In the genomic region with DNA sequence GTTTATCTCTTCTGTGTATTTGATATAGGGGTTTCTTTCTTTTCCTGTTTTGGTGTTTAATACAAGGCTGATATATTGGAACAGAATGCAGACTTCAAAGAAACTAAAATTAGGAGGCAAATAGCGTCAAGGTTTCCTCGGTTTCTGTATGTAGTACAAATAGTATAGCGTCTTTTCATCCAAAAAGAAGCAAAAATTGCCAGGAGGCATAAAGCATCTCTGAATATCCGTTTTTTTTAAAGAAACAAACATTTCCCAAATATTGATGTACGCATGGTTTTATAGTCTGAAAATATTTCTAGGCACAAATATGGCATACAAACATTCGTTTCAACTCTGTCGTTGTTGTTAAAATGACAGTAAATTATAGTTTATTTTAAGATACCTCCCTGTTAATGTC, we compare ENCODE assay signal across 18 cellular contexts. TPM values are rescaled to one million over a fixed set of nuclear protein-coding genes. Genes with fewer than 3 reads are reported as not detected.
DNase-seq lines count a peak whose midpoint lies in the region; ATAC-seq, FAIRE-seq and TF ChIP-seq lines count a peak whose summit lies in the region.
"Had no signal": no experiment of that assay in that cellular context is flagged by ENCODE, and none has a peak within 500 bp of the region (broad histone marks: within the 10 kb centered on the region; RNA-seq: fewer than 3 reads in every experiment).

No MANE protein-coding gene starts in this region.

- no peak overlapping the region for H3K27ac Mint-ChIP-seq in activated naive CD8-positive, alpha-beta T cell treated with anti-CD3 and anti-CD28 coated beads, Interleukin-2, amount 50 U/mL, for 24 hours
- H3K27ac Mint-ChIP-seq: CD8-positive, alpha-beta memory T cell had no signal

- no TSS peak for BruUV-seq in K562 (replicated peaks; lab: Mats Ljungman, UMichigan)

- TF ChIP-seq EP300 in K562 (IDR thresholded peaks at IDR 0.05; ENCODE audit: low read length): no peak

- in situ Hi-C loops in K562 (cut with MboI): no loop called here

- H3K36me3 Mint-ChIP-seq in activated naive CD8-positive, alpha-beta T cell treated with anti-CD3 and anti-CD28 coated beads, Interleukin-2, amount 50 U/mL, for 24 hours (ENCODE audit: low read depth): peaks cover 3% of the 10 kb centered on the region

- H3K4me1 ChIP-seq in HUES48 (ENCODE audit: control insufficient read depth, insufficient read depth, low read length): peaks cover 56% of the 10 kb centered on the region
- peaks cover 0 to 13% of the 10 kb centered on the region in 2 experiments; a peak in 2 of 5 replicates for H3K4me1 ChIP-seq in K562 (replicated peaks in 1 of 2; ENCODE audit: control insufficient read depth in 2 of 2, insufficient read depth in 2 of 2, low read length in 2 of 2)
- H3K4me1 ChIP-seq: A549, Caco-2 had no signal

- no peak for TF ChIP-seq CTCF in K562 (IDR thresholded peaks at IDR 0.05 in 2 of 3, conservative IDR thresholded peaks at IDR 0.05 in 1 of 3; ENCODE audit: insufficient read depth in 2 of 3, low read depth in 1 of 3, low read length in 3 of 3)

- H3K9me3 ChIP-seq in HUES48 (ENCODE audit: control insufficient read depth, insufficient read depth, low read length) (no peaks in the 10 kb centered on the region), K562 (replicated peaks; ENCODE audit: control insufficient read depth, insufficient read depth, low read depth, low read length) (no peaks in the 10 kb centered on the region)
- H3K9me3 ChIP-seq: A549, Caco-2 had no signal

- H3K36me3 ChIP-seq in HUES48 (ENCODE audit: control insufficient read depth, insufficient read depth, low read length) (no peaks in the 10 kb centered on the region), K562 (ENCODE audit: control insufficient read depth, insufficient read depth, low read length) (no peaks in the 10 kb centered on the region)

- H3K4me1 Mint-ChIP-seq in activated naive CD8-positive, alpha-beta T cell treated with anti-CD3 and anti-CD28 coated beads, Interleukin-2, amount 50 U/mL, for 24 hours: peaks cover 16% of the 10 kb centered on the region

- H3K27me3 ChIP-seq in HUES48 (ENCODE audit: control insufficient read depth, insufficient read depth, low read length): peaks cover 90% of the 10 kb centered on the region
- peaks cover 43 to 47% of the 10 kb centered on the region in 2 experiments; a peak in 4 of 5 replicates for H3K27me3 ChIP-seq in K562 (ENCODE audit: control insufficient read depth in 2 of 2, insufficient read depth in 2 of 2, low read length in 2 of 2)

- no peak for TF ChIP-seq RAD21 in K562 (CRISPR knock-in tag; conservative IDR thresholded peaks at IDR 0.05 in 1 of 2, IDR thresholded peaks at IDR 0.05 in 1 of 2)

- no peaks in the 10 kb centered on the region for H3K79me2 ChIP-seq in K562 (ENCODE audit: control insufficient read depth, insufficient read depth, low read length)

- no peaks in the 10 kb centered on the region for H3K9me3 Mint-ChIP-seq in activated naive CD8-positive, alpha-beta T cell treated with anti-CD3 and anti-CD28 coated beads, Interleukin-2, amount 50 U/mL, for 24 hours

- no peak for ATAC-seq in K562
- no peak for ATAC-seq in activated naive CD8-positive, alpha-beta T cell treated with anti-CD3 and anti-CD28 coated beads, Interleukin-2, amount 50 U/mL, for 24 hours
- ATAC-seq: A549 had no signal

- H4K20me1 ChIP-seq in K562 (replicated peaks; ENCODE audit: control insufficient read depth, insufficient read depth, low read length): no peaks in the 10 kb centered on the region

- H3K9ac ChIP-seq in HUES48 (ENCODE audit: low read depth, low read length): no peak overlapping the region
- no peak overlapping the region for H3K9ac ChIP-seq in K562 (ENCODE audit: insufficient read depth in 1 of 2, low read depth in 2 of 2, low read length in 2 of 2)

- CTCF ChIA-PET in K562 (lab: Yijun Ruan, JAX; ENCODE audit: low intra/inter-chr PET ratio): no interaction called here

- H3K27me3 Mint-ChIP-seq in activated naive CD8-positive, alpha-beta T cell treated with anti-CD3 and anti-CD28 coated beads, Interleukin-2, amount 50 U/mL, for 24 hours: peaks cover 67% of the 10 kb centered on the region

- no peak for TF ChIP-seq POLR2A in K562 (conservative IDR thresholded peaks at IDR 0.05)

- intact Hi-C loops in K562 (cut with micrococcal nuclease): no loop called here

- DNase-seq in K562 (ENCODE audit: extremely low read depth in 1 of 4, low spot score in 3 of 4) (no peak), left kidney (ENCODE audit: low read depth, low spot score) (peak; percentile 8), globus pallidus (ENCODE audit: low spot score) (no peak)
- DNase-seq in effector CD4-positive, alpha-beta T cell: no peak
- DNase-seq in activated naive CD8-positive, alpha-beta T cell treated with anti-CD3 and anti-CD28 coated beads, Interleukin-2, amount 50 U/mL, for 24 hours: no peak
- DNase-seq: Caco-2; CD8-positive, alpha-beta memory T cell; DND-41; GDM1; HCEC 1CT had no signal

- no peak for FAIRE-seq in K562 (lab: Jason Lieb, UNC)
- FAIRE-seq: A549, GM12892, H1 had no signal

- no peak overlapping the region for H3K27ac ChIP-seq in HUES48 (ENCODE audit: low read depth, low read length)
- no peak overlapping the region for H3K27ac ChIP-seq in K562 (ENCODE audit: extremely low read depth, low read depth, low read length)
- H3K27ac ChIP-seq: A549, HL-60 had no signal

- H3K4me3 Mint-ChIP-seq in activated naive CD8-positive, alpha-beta T cell treated with anti-CD3 and anti-CD28 coated beads, Interleukin-2, amount 50 U/mL, for 24 hours: no peak overlapping the region

- H2AFZ ChIP-seq in K562 (ENCODE audit: low read depth, low read length): no peak overlapping the region

- H3K4me3 ChIP-seq in HUES48 (ENCODE audit: low read depth, low read length) (peak overlapping the region; percentile 53; the same call in 1 of the 2 replicates), K562 (no peak overlapping the region)
- H3K4me3 ChIP-seq: A549 had no signal

- no peaks in the 10 kb centered on the region for H3K9me1 ChIP-seq in K562 (ENCODE audit: control insufficient read depth, insufficient read depth, low read length)

- H3K4me2 ChIP-seq in K562 (ENCODE audit: insufficient read depth, low read length): no peak overlapping the region
- H3K4me2 ChIP-seq: A549 had no signal

- WGBS in K562 (ENCODE audit: insufficient coverage, low coverage, missing lambda C conversion rate): 2% methylated on average over 7 of the region's 7 CpGs

- POLR2A ChIA-PET in K562 (lab: Yijun Ruan, JAX): no interaction called here

TF ChIP-seq in K562, 482 proteins besides CTCF, POLR2A, EP300 and RAD21:
- TF ChIP-seq MYNN (IDR thresholded peaks at IDR 0.05): no peak
- no peak for TF ChIP-seq MYNN (CRISPR knock-in tag; IDR thresholded peaks at IDR 0.05)
- no peak for TF ChIP-seq HNRNPUL1 (IDR thresholded peaks at IDR 0.05; ENCODE audit: low read length)
- TF ChIP-seq CBX8 (IDR thresholded peaks at IDR 0.05; ENCODE audit: borderline replicate concordance, extremely low read depth, low read depth, low read length, poor library complexity, severe bottlenecking): peak; percentile 70

RNA-seq across cellular contexts. Expression of a gene that starts 17.1 kb away (rescaled TPM):
- 4.4 and 7.3 TPM in 2 replicates for total RNA-seq in K562 (2011; cell fraction: chromatin; rRNA removed; ENCODE audit: low replicate concordance)
- total RNA-seq in K562 (2011; cell fraction: nucleolus; rRNA removed): 2.0 and 3.3 TPM in 2 replicates
- 3.7 and 4.1 TPM in 2 replicates for total RNA-seq in K562 (2011; cell fraction: nucleoplasm; rRNA removed)
- total RNA-seq in K562 (2014; rRNA removed): 5.9 and 6.3 TPM in 2 replicates
- 5.3 and 7.1 TPM in 2 replicates for total RNA-seq in K562 (2014; rRNA removed; fragmentation: Illumina TruSeq; extraction: Trizol)
- 4.6 and 4.7 TPM in 2 replicates for total RNA-seq in K562 (2015; rRNA removed; fragmentation: Illumina TruSeq; extraction: Trizol)
- 5.7 and 5.9 TPM in 2 replicates for total RNA-seq in K562 (2021)
- 2.5 and 6.8 TPM in 2 replicates for polyA plus RNA-seq in K562 (2011; rRNA removed)
- 3.1 and 8.7 TPM in 2 replicates for polyA plus RNA-seq in K562 (2011; cell fraction: cytosol; rRNA removed)
- polyA plus RNA-seq in K562 (2011; cell fraction: nucleus; rRNA removed): 9.3 and 26.6 TPM in 2 replicates
- 4.8 and 22.9 TPM in 2 replicates for polyA plus RNA-seq in K562 (2012)
- polyA plus RNA-seq in K562 (2014; fragmentation: Illumina TruSeq; extraction: Trizol): 10.9 and 12.3 TPM in 2 replicates
- polyA plus RNA-seq in K562 (2014; fragmentation: Nextera tagmentation; extraction: Ambion mirVana): 1 to 10 TPM; 1.5 to 2.6 TPM
- polyA plus RNA-seq in K562 (2014; rRNA removed): 7.2 TPM in 2 replicates
- polyA minus RNA-seq in K562 (2011; rRNA and poly(A)+ RNA removed): 4.2 and 9.1 TPM in 2 replicates
- polyA minus RNA-seq in K562 (2011; cell fraction: cytosol; rRNA and poly(A)+ RNA removed): 2.3 and 6.0 TPM in 2 replicates
- polyA minus RNA-seq in K562 (2011; cell fraction: nucleus; rRNA and poly(A)+ RNA removed): 3.9 and 17.3 TPM in 2 replicates
- total RNA-seq: CD8-positive, alpha-beta memory T cell; IMR-90 had no signal
- polyA plus RNA-seq: AG04450; BJ; CD8-positive, alpha-beta memory T cell; IMR-90 had no signal
